14 cellular contexts compared by ENCODE assay signal in the genomic region with DNA sequence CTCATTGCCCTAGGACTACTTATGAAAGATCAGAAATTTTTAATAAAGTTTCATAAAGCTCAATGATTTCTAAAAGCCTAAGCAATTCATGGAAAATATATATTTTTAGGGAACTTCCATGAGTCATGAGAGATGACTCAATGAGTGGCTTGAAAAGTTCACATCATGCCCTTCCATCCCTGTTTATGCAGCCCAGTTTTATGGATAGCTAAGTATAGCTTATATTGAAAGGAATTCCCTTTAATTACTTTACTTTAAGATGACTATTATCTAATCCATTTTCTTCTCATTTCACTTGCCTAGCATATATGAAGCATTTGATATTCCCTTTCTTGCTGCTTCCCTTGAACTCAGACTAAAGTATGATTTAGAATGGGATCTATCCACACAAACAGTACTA.
"Had no signal": no experiment of that assay in that cellular context is flagged by ENCODE, and none has a peak within 500 bp of the region (broad histone marks: within the 10 kb centered on the region; RNA-seq: fewer than 3 reads in every experiment).

No MANE protein-coding gene starts in this region.

- H3K27ac Mint-ChIP-seq: activated naive CD4-positive, alpha-beta T cell treated with anti-CD3 and anti-CD28 coated beads, Interleukin-2, amount 50 U/mL, for 72 hours; stimulated activated naive CD8-positive, alpha-beta T cell treated with anti-CD3 and anti-CD28 coated beads, Interleukin-15, amount 100 ng/mL, for 72 hours had no signal

- H3K4me3 ChIP-seq: esophagus squamous epithelium, gastroesophageal sphincter had no signal

- H3K36me3 Mint-ChIP-seq: activated naive CD4-positive, alpha-beta T cell treated with anti-CD3 and anti-CD28 coated beads, Interleukin-2, amount 50 U/mL, for 72 hours had no signal

- H3K4me1 Mint-ChIP-seq: stimulated activated naive CD8-positive, alpha-beta T cell treated with anti-CD3 and anti-CD28 coated beads, Interleukin-15, amount 100 ng/mL, for 72 hours had no signal

- H3K4me3 Mint-ChIP-seq: neural crest cell; stimulated activated naive CD8-positive, alpha-beta T cell treated with anti-CD3 and anti-CD28 coated beads, Interleukin-15, amount 100 ng/mL, for 72 hours had no signal

- H3K4me1 ChIP-seq: esophagus squamous epithelium, gastroesophageal sphincter, parathyroid adenoma had no signal

- DNase-seq: activated CD4-positive, alpha-beta T cell treated with anti-CD3 and anti-CD28 coated beads for 4 hours; activated effector memory CD4-positive, alpha-beta T cell treated with Interleukin-2 at 50 U/mL for 16 hours; amygdala; esophagus squamous epithelium; kidney; retina; stimulated activated CD4-positive, alpha-beta T cell treated with anti-CD3 and anti-CD28 coated beads, Interleukin-15, amount 100 ng/mL, for 24 hours; stimulated activated CD4-positive, alpha-beta T cell treated with anti-CD3 and anti-CD28 coated beads, Interleukin-4, amount 100 ng/mL, for 4 hours; stimulated activated naive CD8-positive, alpha-beta T cell treated with anti-CD3 and anti-CD28 coated beads, Interleukin-15, amount 100 ng/mL, for 72 hours; T-helper 1 cell had no signal

- H3K27me3 Mint-ChIP-seq: stimulated activated naive CD8-positive, alpha-beta T cell treated with anti-CD3 and anti-CD28 coated beads, Interleukin-15, amount 100 ng/mL, for 72 hours had no signal

- H3K79me2 ChIP-seq: parathyroid adenoma had no signal

- H3K27me3 ChIP-seq: esophagus squamous epithelium, gastroesophageal sphincter had no signal

- H3K9ac ChIP-seq: parathyroid adenoma had no signal

- H3K9me3 ChIP-seq: esophagus squamous epithelium, gastroesophageal sphincter had no signal

- H3K27ac ChIP-seq: esophagus squamous epithelium, gastroesophageal sphincter, parathyroid adenoma had no signal

- H3K9me3 Mint-ChIP-seq: activated naive CD4-positive, alpha-beta T cell treated with anti-CD3 and anti-CD28 coated beads, Interleukin-2, amount 50 U/mL, for 72 hours; neural crest cell; stimulated activated naive CD8-positive, alpha-beta T cell treated with anti-CD3 and anti-CD28 coated beads, Interleukin-15, amount 100 ng/mL, for 72 hours had no signal

- H2AFZ ChIP-seq: parathyroid adenoma had no signal

- H3K36me3 ChIP-seq: esophagus squamous epithelium, gastroesophageal sphincter had no signal

- ATAC-seq: activated naive CD4-positive, alpha-beta T cell treated with anti-CD3 and anti-CD28 coated beads, Interleukin-2, amount 50 U/mL, for 72 hours; gastroesophageal sphincter; stimulated activated naive CD8-positive, alpha-beta T cell treated with anti-CD3 and anti-CD28 coated beads, Interleukin-15, amount 100 ng/mL, for 72 hours had no signal
